ENCODE assay signal across 8 cellular contexts in genomic region chr21:31580866-31581276, GRCh38.
A peak's percentile ranks its signal among the peaks of the same experiment; 100 is the strongest.
DNase-seq lines count a peak whose midpoint lies in the region; ATAC-seq lines count a peak whose summit lies in the region.

No MANE protein-coding gene starts in this region.

- H3K27me3 Mint-ChIP-seq in activated naive CD8-positive, alpha-beta T cell treated with anti-CD3 and anti-CD28 coated beads, Interleukin-2, amount 50 U/mL, for 24 hours, result peaks cover 2% of the 10 kb centered on the region

- no peaks in the 10 kb centered on the region for H3K36me3 Mint-ChIP-seq in activated naive CD8-positive, alpha-beta T cell treated with anti-CD3 and anti-CD28 coated beads, Interleukin-2, amount 50 U/mL, for 24 hours (ENCODE audit: low read depth)

- no peak overlapping the region for H3K27ac Mint-ChIP-seq in activated naive CD8-positive, alpha-beta T cell treated with anti-CD3 and anti-CD28 coated beads, Interleukin-2, amount 50 U/mL, for 24 hours

- no peaks in the 10 kb centered on the region for H3K9me3 Mint-ChIP-seq in activated naive CD8-positive, alpha-beta T cell treated with anti-CD3 and anti-CD28 coated beads, Interleukin-2, amount 50 U/mL, for 24 hours

- no peaks in the 10 kb centered on the region for H3K4me1 Mint-ChIP-seq in activated naive CD8-positive, alpha-beta T cell treated with anti-CD3 and anti-CD28 coated beads, Interleukin-2, amount 50 U/mL, for 24 hours

- peak; percentile 35 for DNase-seq in CMK (ENCODE audit: low read depth)
- peak; percentile 52 for DNase-seq in NCI-H1092 (lab: John Stamatoyannopoulos, UW)
- peak; percentile 71 for DNase-seq in SW480 (ENCODE audit: low spot score)
- peak; percentile 81 for DNase-seq in activated naive CD8-positive, alpha-beta T cell treated with anti-CD3 and anti-CD28 coated beads, Interleukin-2, amount 50 U/mL, for 24 hours
- peak; percentile 78 for DNase-seq in left ventricle myocardium superior
- peak; percentile 13 for DNase-seq in skeletal muscle cell (ENCODE audit: low read depth)

- no peak overlapping the region for H3K4me3 Mint-ChIP-seq in activated naive CD8-positive, alpha-beta T cell treated with anti-CD3 and anti-CD28 coated beads, Interleukin-2, amount 50 U/mL, for 24 hours

- intact Hi-C loops in left ventricle myocardium superior (cut with micrococcal nuclease), result no loop called here

- H3K4me3 ChIP-seq in skeletal muscle cell (ENCODE audit: low read depth, low read length), result no peak overlapping the region

- ATAC-seq in GM21367 (IDR thresholded peaks at IDR 0.05; ENCODE audit: unreplicated experiment) (peak; percentile 64), left ventricle myocardium superior (peak; percentile 68), HG03439 (IDR thresholded peaks at IDR 0.05; ENCODE audit: unreplicated experiment) (no peak)
- ATAC-seq in activated naive CD8-positive, alpha-beta T cell treated with anti-CD3 and anti-CD28 coated beads, Interleukin-2, amount 50 U/mL, for 24 hours, result peak; percentile 80

Comparison
In these comparisons a context has a peak if more than half of its experiments do, and no peak if none do; other contexts are left out.
1. DNase-seq: peak in every context shown above with its lines; median percentile 81 in activated naive CD8-positive, alpha-beta T cell treated with anti-CD3 and anti-CD28 coated beads, Interleukin-2, amount 50 U/mL, for 24 hours; 78 in left ventricle myocardium superior; 71 in SW480; 52 in NCI-H1092; 35 in CMK; 13 in skeletal muscle cell.